Comparison of ENCODE assay signal across 10 cellular contexts in genomic region chr3:196141866-196142673, GRCh38.
DNase-seq lines count a peak whose midpoint lies in the region; ATAC-seq and TF ChIP-seq lines count a peak whose summit lies in the region.
"Had no signal": no experiment of that assay in that cellular context is flagged by ENCODE, and none has a peak within 500 bp of the region (broad histone marks: within the 10 kb centered on the region; RNA-seq: fewer than 3 reads in every experiment).

No MANE protein-coding gene starts in this region.

- no peaks in the 10 kb centered on the region for H3K36me3 ChIP-seq in IMR-90 (ENCODE audit: control insufficient read depth, insufficient read depth, low read length)
- H3K36me3 ChIP-seq in suprapubic skin = no peaks in the 10 kb centered on the region
- H3K36me3 ChIP-seq in MM.1S (replicated peaks; ENCODE audit: insufficient read depth, low read length) = no peaks in the 10 kb centered on the region
- H3K36me3 ChIP-seq: esophagus muscularis mucosa, right atrium auricular region had no signal

- H3K27me3 Mint-ChIP-seq in activated B cell treated with CpG ODN at 0.5 μM for 24 hours = no peaks in the 10 kb centered on the region

- ATAC-seq in IMR-90 (ENCODE audit: low read depth) (no peak), activated B cell treated with CpG ODN at 0.5 μM for 24 hours (ENCODE audit: low read depth) (no peak), left lobe of liver (peak; percentile 84), GM21723 (IDR thresholded peaks at IDR 0.05; ENCODE audit: unreplicated experiment) (no peak)

- no peaks in the 10 kb centered on the region for H3K9me2 ChIP-seq in MM.1S (replicated peaks; ENCODE audit: insufficient read depth, low read length)

- H3K23ac ChIP-seq in IMR-90 (ENCODE audit: low read depth, low read length) = no peak overlapping the region

- 81% methylated on average over 3 of the region's 14 CpGs; no CpG with 5 or more reads in 1 of the 2 experiments for WGBS in IMR-90 (ENCODE audit: extremely low coverage in 2 of 2, insufficient read length in 1 of 2), 2 experiments
- 56% methylated on average over 13 of the region's 14 CpGs for WGBS in suprapubic skin

- H3K4me3 Mint-ChIP-seq in activated B cell treated with CpG ODN at 0.5 μM for 24 hours = no peak overlapping the region

- no peak overlapping the region for H2AK5ac ChIP-seq in IMR-90 (ENCODE audit: low read depth, low read length)

- H3K27ac ChIP-seq in IMR-90 (ENCODE audit: insufficient read depth, low read length) (no peak overlapping the region), suprapubic skin (peak overlapping the region; percentile 77), MM.1S (ENCODE audit: low read length) (no peak overlapping the region)
- H3K27ac ChIP-seq: esophagus muscularis mucosa, right atrium auricular region had no signal

- H3K27me3 ChIP-seq in IMR-90 (ENCODE audit: control insufficient read depth, insufficient read depth, low read length) (no peaks in the 10 kb centered on the region), suprapubic skin (no peaks in the 10 kb centered on the region), MM.1S (replicated peaks; ENCODE audit: insufficient read depth, low read length) (no peaks in the 10 kb centered on the region)
- H3K27me3 ChIP-seq: right atrium auricular region had no signal

- no peak overlapping the region for H2BK5ac ChIP-seq in IMR-90 (ENCODE audit: low read depth, low read length, poor library complexity, severe bottlenecking)

- 0 out of 2 replicates have a peak, but pooled peaks cover 5% of the 10 kb centered on the region for H3K9me1 ChIP-seq in IMR-90 (ENCODE audit: insufficient read depth, low read length)

- no peak overlapping the region for H2BK15ac ChIP-seq in IMR-90 (ENCODE audit: low read depth, low read length)

- no peak overlapping the region for H4K8ac ChIP-seq in IMR-90 (ENCODE audit: low read depth in 2 of 2, low read length in 2 of 2)

- TF ChIP-seq POLR2A in IMR-90 (IDR thresholded peaks at IDR 0.05; ENCODE audit: low read depth, low read length) (no peak), suprapubic skin (IDR thresholded peaks at IDR 0.05) (no peak)

- H3K9ac ChIP-seq in IMR-90 (ENCODE audit: low read depth, low read length) (no peak overlapping the region), MM.1S (ENCODE audit: low read length) (no peak overlapping the region)

- no peak for TF ChIP-seq EP300 in suprapubic skin (IDR thresholded peaks at IDR 0.05)

- no peak overlapping the region for H4K5ac ChIP-seq in IMR-90 (ENCODE audit: low read depth, low read length)

- H3F3A ChIP-seq in MM.1S (ENCODE audit: insufficient read depth, low read length) = no peaks in the 10 kb centered on the region

- peak overlapping the region; percentile 33; the same call in 1 of the 2 replicates for H3K4ac ChIP-seq in IMR-90 (ENCODE audit: low read depth, low read length)

- no peak overlapping the region for H3K14ac ChIP-seq in IMR-90 (replicated peaks; ENCODE audit: low read depth, low read length)

- H3K9me3 ChIP-seq in IMR-90 (ENCODE audit: control insufficient read depth, insufficient read depth, low read length) (no peaks in the 10 kb centered on the region), suprapubic skin (no peaks in the 10 kb centered on the region), MM.1S (replicated peaks; ENCODE audit: insufficient read depth, low read length) (no peaks in the 10 kb centered on the region)
- H3K9me3 ChIP-seq: esophagus muscularis mucosa, right atrium auricular region had no signal

- BruUV-seq in IMR-90 (replicated peaks; lab: Mats Ljungman, UMichigan) = no TSS peak

- no peak overlapping the region for H3K4me2 ChIP-seq in IMR-90 (ENCODE audit: low read depth, low read length)
- no peak overlapping the region for H3K4me2 ChIP-seq in MM.1S (ENCODE audit: low read depth, low read length)

- H3K4me3 ChIP-seq in IMR-90 (ENCODE audit: insufficient read depth, low read depth, low read length) (no peak overlapping the region), suprapubic skin (peak overlapping the region; percentile 37), MM.1S (ENCODE audit: low read length) (no peak overlapping the region)
- H3K4me3 ChIP-seq: esophagus muscularis mucosa, right atrium auricular region had no signal

- H2AK9ac ChIP-seq in IMR-90 (replicated peaks; ENCODE audit: low read depth, low read length, poor library complexity) = no peak overlapping the region

- H2BK120ac ChIP-seq in IMR-90 (ENCODE audit: low read depth, low read length) = peak overlapping the region; percentile 14; the same call in 1 of the 2 replicates

- intact Hi-C loops in IMR-90 (cut with micrococcal nuclease) (no loop called here), activated B cell treated with CpG ODN at 0.5 μM for 24 hours (cut with micrococcal nuclease) (no loop called here)

- H4K20me1 ChIP-seq in IMR-90 (ENCODE audit: insufficient read depth, low read length) (no peaks in the 10 kb centered on the region), MM.1S (ENCODE audit: insufficient read depth, low read length) (no peaks in the 10 kb centered on the region)

- no peak overlapping the region for H2AFZ ChIP-seq in IMR-90 (replicated peaks; ENCODE audit: low read length, poor library complexity)
- H2AFZ ChIP-seq in MM.1S (ENCODE audit: low read length) = no peak overlapping the region

- peaks cover 11% of the 10 kb centered on the region for H3K4me1 ChIP-seq in IMR-90 (ENCODE audit: control insufficient read depth, insufficient read depth, low read length)
- H3K4me1 ChIP-seq in suprapubic skin = peaks cover 25% of the 10 kb centered on the region
- no peaks in the 10 kb centered on the region for H3K4me1 ChIP-seq in MM.1S (ENCODE audit: low read length)
- H3K4me1 ChIP-seq: esophagus muscularis mucosa, right atrium auricular region had no signal

- dilution Hi-C loops in IMR-90 (cut with HindIII; ENCODE audit: low sequenced_read_pairs, unreplicated experiment) = no loop called here

- no peak for TF ChIP-seq RAD21 in IMR-90 (IDR thresholded peaks at IDR 0.05; ENCODE audit: low read length)

- peaks cover 33% of the 10 kb centered on the region for H3K4me1 Mint-ChIP-seq in activated B cell treated with CpG ODN at 0.5 μM for 24 hours

- CTCF ChIA-PET in IMR-90 (lab: Yijun Ruan, JAX) = no interaction called here
- CTCF ChIA-PET in activated B cell treated with CpG ODN at 0.5 μM for 24 hours (lab: Charles Lee) = no interaction called here

- no peak overlapping the region for H3K56ac ChIP-seq in IMR-90 (ENCODE audit: extremely low read depth, insufficient read depth, low read length)

- TF ChIP-seq CTCF in IMR-90 (conservative IDR thresholded peaks at IDR 0.05; ENCODE audit: low read depth, low read length) (no peak), activated B cell treated with CpG ODN at 0.5 μM for 24 hours (IDR thresholded peaks at IDR 0.05) (no peak), suprapubic skin (IDR thresholded peaks at IDR 0.05) (no peak), MM.1S (IDR thresholded peaks at IDR 0.05; ENCODE audit: low read length) (no peak)

- H3K79me1 ChIP-seq in IMR-90 (ENCODE audit: low read depth in 1 of 2, low read length in 2 of 2) = no peaks in the 10 kb centered on the region

- no peaks in the 10 kb centered on the region for H3K9me3 Mint-ChIP-seq in activated B cell treated with CpG ODN at 0.5 μM for 24 hours

- 0 out of 2 replicates have a peak overlapping the region, but pooled peaks have one; percentile 9 for H4K91ac ChIP-seq in IMR-90 (ENCODE audit: insufficient read depth, low read depth, low read length)

- H3K18ac ChIP-seq in IMR-90 (ENCODE audit: low read depth, low read length) = no peak overlapping the region

- DNase-seq in IMR-90 (no peak), activated B cell treated with CpG ODN at 0.5 μM for 24 hours (no peak), left lobe of liver (ENCODE audit: low spot score) (peak; percentile 94), suprapubic skin (ENCODE audit: low spot score in 2 of 2) (no peak), cerebellar nuclear complex (lab: John Stamatoyannopoulos, UW) (no peak), MM.1S (no peak)
- DNase-seq: OCI-M1 had no signal

- in situ Hi-C loops in IMR-90 (cut with MboI; ENCODE audit: low sequenced_read_pairs) = no loop called here

- H2BK20ac ChIP-seq in IMR-90 (ENCODE audit: low read depth, low read length) = peak overlapping the region; percentile 20; the same call in 1 of the 2 replicates

- no peaks in the 10 kb centered on the region for H3K79me2 ChIP-seq in MM.1S (ENCODE audit: low read length)

- POLR2A ChIA-PET in IMR-90 (lab: Charles Lee; ENCODE audit: unreplicated experiment) (no interaction called here), activated B cell treated with CpG ODN at 0.5 μM for 24 hours (lab: Charles Lee) (no interaction called here)

- peak overlapping the region; percentile 13 for H3K27ac Mint-ChIP-seq in activated B cell treated with CpG ODN at 0.5 μM for 24 hours

- H3K36me3 Mint-ChIP-seq in activated B cell treated with CpG ODN at 0.5 μM for 24 hours (ENCODE audit: low read depth) = no peaks in the 10 kb centered on the region

TF ChIP-seq in IMR-90, 13 proteins besides CTCF, POLR2A, EP300 and RAD21 (continues in another document):
- TF ChIP-seq MAFK (IDR thresholded peaks at IDR 0.05; ENCODE audit: low read depth, low read length) (no peak), CHD1 (IDR thresholded peaks at IDR 0.05; ENCODE audit: low read depth, low read length) (no peak), CEBPB (IDR thresholded peaks at IDR 0.05; ENCODE audit: low read depth, low read length) (no peak), RCOR1 (IDR thresholded peaks at IDR 0.05; ENCODE audit: insufficient replicate concordance, low read length) (no peak), SMC3 (IDR thresholded peaks at IDR 0.05; ENCODE audit: low read depth, low read length) (no peak), MAZ (IDR thresholded peaks at IDR 0.05; ENCODE audit: borderline replicate concordance, low read depth, low read length) (no peak), FOS (IDR thresholded peaks at IDR 0.05; ENCODE audit: low read depth, low read length) (no peak), USF2 (IDR thresholded peaks at IDR 0.05; ENCODE audit: low read depth, low read length) (no peak), NFE2L2 (IDR thresholded peaks at IDR 0.05; ENCODE audit: low read depth, low read length) (no peak), RFX5 (IDR thresholded peaks at IDR 0.05; ENCODE audit: low read depth, low read length) (no peak)
